Comparison of ENCODE assay signal across 23 cellular contexts in the genomic region with DNA sequence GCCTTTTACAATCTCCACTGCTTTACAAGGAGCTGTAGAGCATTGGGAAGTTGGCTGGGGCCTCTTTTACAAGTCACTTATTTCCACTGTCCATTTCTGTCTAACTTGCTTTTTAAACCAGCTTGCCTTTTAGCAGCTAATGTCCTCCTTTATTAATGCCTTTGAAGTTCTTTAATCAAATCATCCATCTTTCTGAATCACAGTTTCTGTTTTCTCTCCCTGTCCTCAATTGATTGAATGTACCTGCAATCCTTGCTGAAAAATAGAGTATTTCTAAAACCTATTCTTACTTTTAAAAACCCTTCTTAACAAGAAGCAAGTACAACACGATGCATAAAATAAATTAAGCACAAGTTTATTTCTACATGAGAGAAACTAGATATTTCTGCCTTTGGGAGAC.
"Had no signal": no experiment of that assay in that cellular context is flagged by ENCODE, and none has a peak within 500 bp of the region (broad histone marks: within the 10 kb centered on the region; RNA-seq: fewer than 3 reads in every experiment).

No MANE protein-coding gene starts in this region.

- H3K27me3 Mint-ChIP-seq: type B pancreatic cell had no signal

- H3K27ac Mint-ChIP-seq: activated naive CD8-positive, alpha-beta T cell treated with anti-CD3 and anti-CD28 coated beads for 36 hours; natural killer cell; stimulated activated naive B cell treated with anti-CD40 and anti-IgM and Interleukin-4, amounts not matched to agents 10 μg/mL and 1 μg/mL and 100 μg/mL, for 72 hours; T-helper 17 cell had no signal

- H3K4me3 ChIP-seq: left lung, sigmoid colon, smooth muscle cell, thoracic aorta had no signal

- H3K27ac ChIP-seq: left lung had no signal

- DNase-seq: activated CD4-positive, alpha-beta T cell treated with anti-CD3 and anti-CD28 coated beads for 4 hours; activated CD4-positive, alpha-beta T cell treated with anti-CD3 and anti-CD28 coated beads, Interleukin-2, amount 50 U/mL, for 48 hours; activated CD4-positive, CD25-positive, alpha-beta regulatory T cell; activated CD8-positive, alpha-beta memory T cell treated with anti-CD3 and anti-CD28 coated beads, Interleukin-2, amount 50 U/mL, for 48 hours; activated naive CD4-positive, alpha-beta T cell treated with Interleukin-2 at 50 U/mL for 16 hours; activated naive CD8-positive, alpha-beta T cell treated with anti-CD3 and anti-CD28 coated beads for 36 hours; activated T-cell treated with anti-CD3 and anti-CD28 coated beads, Interleukin-2, amount 50 U/mL, for 4 hours; dermis blood vessel endothelial cell; immature natural killer cell; left lung; mammary epithelial cell; midbrain; natural killer cell; nucleus accumbens; sigmoid colon; stimulated activated CD4-positive, alpha-beta T cell treated with anti-CD3 and anti-CD28 coated beads, Interleukin-15, amount 100 ng/mL, for 24 hours; stimulated activated CD8-positive, alpha-beta memory T cell treated with anti-CD3 and anti-CD28 coated beads, Interleukin-4, amount 100 ng/mL, for 48 hours; stimulated activated naive B cell treated with anti-CD40 and anti-IgM and Interleukin-4, amounts not matched to agents 10 μg/mL and 1 μg/mL and 100 μg/mL, for 72 hours; SW 1271; T-helper 17 cell had no signal

- H3K4me3 Mint-ChIP-seq: activated naive CD8-positive, alpha-beta T cell treated with anti-CD3 and anti-CD28 coated beads for 36 hours; activated T-cell treated with anti-CD3 and anti-CD28 coated beads, Interleukin-2, amount 50 U/mL, for 4 hours; stimulated activated naive B cell treated with anti-CD40 and anti-IgM and Interleukin-4, amounts not matched to agents 10 μg/mL and 1 μg/mL and 100 μg/mL, for 72 hours; T-helper 17 cell had no signal

- H3K9me3 ChIP-seq: left lung, sigmoid colon, thoracic aorta had no signal

- H3K9me3 Mint-ChIP-seq: activated naive CD8-positive, alpha-beta T cell treated with anti-CD3 and anti-CD28 coated beads for 36 hours; activated T-cell treated with anti-CD3 and anti-CD28 coated beads, Interleukin-2, amount 50 U/mL, for 4 hours; immature natural killer cell; natural killer cell; stimulated activated naive B cell treated with anti-CD40 and anti-IgM and Interleukin-4, amounts not matched to agents 10 μg/mL and 1 μg/mL and 100 μg/mL, for 72 hours; type B pancreatic cell had no signal

- H3K36me3 ChIP-seq: left lung, sigmoid colon, thoracic aorta had no signal

- ATAC-seq: activated T-cell treated with anti-CD3 and anti-CD28 coated beads, Interleukin-2, amount 50 U/mL, for 4 hours; left lung; natural killer cell; stimulated activated naive B cell treated with anti-CD40 and anti-IgM and Interleukin-4, amounts not matched to agents 10 μg/mL and 1 μg/mL and 100 μg/mL, for 72 hours; T-helper 17 cell had no signal

- H3K36me3 Mint-ChIP-seq: immature natural killer cell, natural killer cell had no signal

- H3K27me3 ChIP-seq: left lung, sigmoid colon had no signal
